Comparison of ENCODE assay signal across 27 cellular contexts in the genomic region with DNA sequence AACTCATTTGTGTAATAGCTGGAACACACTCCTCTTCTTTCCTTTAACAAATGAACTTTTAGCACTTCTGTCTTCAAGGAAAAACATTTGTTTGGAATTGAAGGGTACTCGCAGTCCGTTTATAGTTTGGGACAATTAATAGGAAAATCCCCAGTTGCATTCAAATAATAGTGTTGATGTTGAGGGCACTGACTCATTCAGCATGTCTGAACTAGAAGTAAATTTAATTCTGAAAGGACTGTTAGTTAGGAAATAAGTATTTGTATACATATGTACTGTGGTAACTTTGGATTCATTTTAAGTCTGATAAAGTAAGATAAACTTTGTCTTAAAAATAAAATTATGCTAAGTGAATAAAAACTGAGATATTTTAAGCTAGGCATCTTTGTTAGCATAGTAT.
"Had no signal": no experiment of that assay in that cellular context is flagged by ENCODE, and none has a peak within 500 bp of the region (broad histone marks: within the 10 kb centered on the region; RNA-seq: fewer than 3 reads in every experiment).

No MANE protein-coding gene starts in this region.

- H3K4me1 Mint-ChIP-seq: central memory CD8-positive, alpha-beta T cell; memory B cell; naive thymus-derived CD8-positive, alpha-beta T cell; neural crest cell; stimulated activated memory B cell treated with anti-CD40 and anti-IgM and Interleukin-4, amounts not matched to agents 10 μg/mL and 1 μg/mL and 100 μg/mL, for 72 hours; stimulated activated naive CD8-positive, alpha-beta T cell treated with anti-CD3 and anti-CD28 coated beads, Interleukin-15, amount 100 ng/mL, for 72 hours had no signal

- H3K4me3 Mint-ChIP-seq: activated CD4-positive, alpha-beta T cell treated with anti-CD3 and anti-CD28 coated beads for 36 hours; activated naive CD8-positive, alpha-beta T cell; central memory CD8-positive, alpha-beta T cell; memory B cell; naive thymus-derived CD8-positive, alpha-beta T cell; neural crest cell; stimulated activated memory B cell treated with anti-CD40 and anti-IgM and Interleukin-4, amounts not matched to agents 10 μg/mL and 1 μg/mL and 100 μg/mL, for 72 hours; stimulated activated naive CD8-positive, alpha-beta T cell treated with anti-CD3 and anti-CD28 coated beads, Interleukin-15, amount 100 ng/mL, for 72 hours had no signal

- ATAC-seq: activated CD4-positive, alpha-beta T cell treated with anti-CD3 and anti-CD28 coated beads for 36 hours; heart right ventricle; naive thymus-derived CD8-positive, alpha-beta T cell; psoas muscle; stimulated activated memory B cell treated with anti-CD40 and anti-IgM and Interleukin-4, amounts not matched to agents 10 μg/mL and 1 μg/mL and 100 μg/mL, for 72 hours; stimulated activated naive CD8-positive, alpha-beta T cell treated with anti-CD3 and anti-CD28 coated beads, Interleukin-15, amount 100 ng/mL, for 72 hours; upper lobe of right lung had no signal

- H3K4me3 ChIP-seq: ascending aorta, dorsolateral prefrontal cortex, heart right ventricle, psoas muscle, right atrium auricular region, smooth muscle cell, upper lobe of right lung had no signal

- H3K9me3 Mint-ChIP-seq: central memory CD8-positive, alpha-beta T cell; memory B cell; naive thymus-derived CD8-positive, alpha-beta T cell; neural crest cell; stimulated activated memory B cell treated with anti-CD40 and anti-IgM and Interleukin-4, amounts not matched to agents 10 μg/mL and 1 μg/mL and 100 μg/mL, for 72 hours; stimulated activated naive CD8-positive, alpha-beta T cell treated with anti-CD3 and anti-CD28 coated beads, Interleukin-15, amount 100 ng/mL, for 72 hours had no signal

- H3K27me3 ChIP-seq: ascending aorta, right atrium auricular region, upper lobe of right lung had no signal

- H3K9me3 ChIP-seq: ascending aorta, heart right ventricle, psoas muscle, right atrium auricular region, upper lobe of right lung had no signal

- H3K4me1 ChIP-seq: ascending aorta, parathyroid adenoma, psoas muscle, right atrium auricular region, upper lobe of right lung had no signal

- H3K27ac ChIP-seq: ascending aorta, dorsolateral prefrontal cortex, heart right ventricle, parathyroid adenoma, psoas muscle, right atrium auricular region, upper lobe of right lung had no signal

- H3K27me3 Mint-ChIP-seq: activated CD4-positive, alpha-beta T cell treated with anti-CD3 and anti-CD28 coated beads for 36 hours; activated naive CD8-positive, alpha-beta T cell; central memory CD8-positive, alpha-beta T cell; memory B cell; naive thymus-derived CD8-positive, alpha-beta T cell; stimulated activated memory B cell treated with anti-CD40 and anti-IgM and Interleukin-4, amounts not matched to agents 10 μg/mL and 1 μg/mL and 100 μg/mL, for 72 hours; stimulated activated naive CD8-positive, alpha-beta T cell treated with anti-CD3 and anti-CD28 coated beads, Interleukin-15, amount 100 ng/mL, for 72 hours had no signal

- H3K27ac Mint-ChIP-seq: activated CD4-positive, alpha-beta T cell treated with anti-CD3 and anti-CD28 coated beads for 36 hours; memory B cell; stimulated activated memory B cell treated with anti-CD40 and anti-IgM and Interleukin-4, amounts not matched to agents 10 μg/mL and 1 μg/mL and 100 μg/mL, for 72 hours; stimulated activated naive CD8-positive, alpha-beta T cell treated with anti-CD3 and anti-CD28 coated beads, Interleukin-15, amount 100 ng/mL, for 72 hours had no signal

- DNase-seq: activated CD4-positive, alpha-beta T cell treated with anti-CD3 and anti-CD28 coated beads for 36 hours; activated CD4-positive, alpha-beta T cell treated with anti-CD3 and anti-CD28 coated beads, Interleukin-2, amount 50 U/mL, for 4 hours; activated CD4-positive, CD25-positive, alpha-beta regulatory T cell; activated effector memory CD4-positive, alpha-beta T cell treated with Interleukin-2 at 50 U/mL for 16 hours; activated naive CD4-positive, alpha-beta T cell treated with Interleukin-2 at 50 U/mL for 16 hours; dorsolateral prefrontal cortex; effector memory CD4-positive, alpha-beta T cell; foreskin melanocyte; heart right ventricle; naive thymus-derived CD8-positive, alpha-beta T cell; nucleus accumbens; psoas muscle; stimulated activated CD4-positive, alpha-beta T cell treated with anti-CD3 and anti-CD28 coated beads, Interleukin-1b, Interleukin-23, amount 100 ng/mL, for 48 hours; stimulated activated CD4-positive, alpha-beta T cell treated with anti-CD3 and anti-CD28 coated beads, Interleukin-4, amount 100 ng/mL, for 4 hours; stimulated activated CD8-positive, alpha-beta memory T cell treated with anti-CD3 and anti-CD28 coated beads, Interleukin-4, amount 100 ng/mL, for 48 hours; stimulated activated naive CD8-positive, alpha-beta T cell treated with anti-CD3 and anti-CD28 coated beads, Interleukin-15, amount 100 ng/mL, for 72 hours; substantia nigra; upper lobe of right lung had no signal

- H3K36me3 Mint-ChIP-seq: activated naive CD8-positive, alpha-beta T cell had no signal
